9 cellular contexts compared by ENCODE assay signal in the genomic region with DNA sequence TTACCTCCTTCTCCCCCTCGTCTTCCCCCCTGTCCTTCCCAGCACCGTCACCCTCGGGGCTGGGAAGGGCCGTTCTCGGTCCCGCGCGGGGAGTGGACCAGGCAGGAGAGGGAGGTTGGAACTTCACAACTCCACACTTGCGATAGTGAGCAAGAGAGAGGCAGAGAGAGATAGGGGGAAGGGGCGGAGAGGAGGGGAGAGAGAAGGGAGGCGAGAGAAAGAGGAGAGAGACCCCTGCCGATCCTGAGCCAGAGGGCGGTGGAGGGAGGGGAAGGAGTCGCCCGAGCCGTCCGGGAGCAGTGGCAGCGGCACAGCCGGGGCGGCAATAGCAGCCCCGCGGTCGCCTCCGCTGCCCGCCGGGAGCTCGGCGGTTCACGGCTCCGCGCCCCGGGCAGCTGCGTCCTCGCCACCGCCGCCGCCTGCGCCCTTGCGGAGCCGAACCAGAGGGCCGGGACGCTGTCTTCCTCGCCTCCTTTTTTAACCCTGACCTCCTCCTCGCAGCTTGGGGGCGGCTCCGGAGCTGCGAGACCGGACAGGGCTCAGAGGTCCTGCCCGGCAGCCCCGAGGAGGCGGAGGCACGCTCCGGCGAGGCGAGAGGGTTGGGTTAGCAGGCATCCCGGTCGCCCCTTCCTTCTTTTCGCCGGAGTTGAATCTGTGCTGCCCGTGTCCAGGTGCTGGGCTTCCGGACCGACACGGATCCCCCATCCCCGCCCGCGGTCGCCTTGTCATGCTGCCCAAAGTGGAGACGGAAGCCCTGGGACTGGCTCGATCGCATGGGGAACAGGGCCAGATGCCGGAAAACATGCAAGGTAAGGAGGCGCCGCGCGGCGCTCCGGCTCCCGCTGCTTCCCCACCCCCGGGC. TPM values are rescaled to one million over a fixed set of nuclear protein-coding genes. Genes with fewer than 3 reads are reported as not detected.
DNase-seq lines count a peak whose midpoint lies in the region; ATAC-seq and TF ChIP-seq lines count a peak whose summit lies in the region.
"Had no signal": no experiment of that assay in that cellular context is flagged by ENCODE, and none has a peak within 500 bp of the region (broad histone marks: within the 10 kb centered on the region; RNA-seq: fewer than 3 reads in every experiment).

No MANE protein-coding gene starts in this region.

- no peak overlapping the region for H3K27ac Mint-ChIP-seq in activated T-cell treated with anti-CD3 and anti-CD28 coated beads, Interleukin-2, amount 50 U/mL, for 24 hours

- in situ Hi-C loops in brain microvascular endothelial cell (cut with HindIII; ENCODE audit: low pct_ligation_motif_present, low sequenced_read_pairs): loop anchor here (25.0 kb wide), 1 partner anchor 352 kb away; no protein-coding TSS in a partner anchor

- peaks cover 34% of the 10 kb centered on the region for H3K4me1 Mint-ChIP-seq in activated T-cell treated with anti-CD3 and anti-CD28 coated beads, Interleukin-2, amount 50 U/mL, for 24 hours (ENCODE audit: low read depth)

- H3K27me3 ChIP-seq in brain microvascular endothelial cell (replicated peaks): peaks cover 92% of the 10 kb centered on the region
- H3K27me3 ChIP-seq in thoracic aorta (replicated peaks; ENCODE audit: insufficient read depth): peaks cover 30% of the 10 kb centered on the region

- no peak for ATAC-seq in thoracic aorta (ENCODE audit: insufficient number of reproducible peaks, low FRiP score, low read depth)
- no peak for ATAC-seq in GM19035 (IDR thresholded peaks at IDR 0.05; ENCODE audit: unreplicated experiment)

- H3K9me3 Mint-ChIP-seq in activated T-cell treated with anti-CD3 and anti-CD28 coated beads, Interleukin-2, amount 50 U/mL, for 24 hours: no peaks in the 10 kb centered on the region

- no peaks in the 10 kb centered on the region for H3K9me3 ChIP-seq in thoracic aorta

- H3K4me3 ChIP-seq in brain microvascular endothelial cell (ENCODE audit: low read depth, low read length) (peak overlapping the region; percentile 39), thoracic aorta (peak overlapping the region; percentile 73)

- H3K36me3 ChIP-seq in brain microvascular endothelial cell (replicated peaks) (no peaks in the 10 kb centered on the region), thoracic aorta (no peaks in the 10 kb centered on the region)

- peaks cover 26 to 33% of the 10 kb centered on the region in 2 donors for H3K4me1 ChIP-seq in thoracic aorta (ENCODE audit: control insufficient read depth in 1 of 2, low read depth in 2 of 2)

- TF ChIP-seq CTCF in brain microvascular endothelial cell (IDR thresholded peaks at IDR 0.05; ENCODE audit: low read depth, low read length, missing control alignments) (no peak), thoracic aorta (IDR thresholded peaks at IDR 0.05) (no peak)

- no peaks in the 10 kb centered on the region for H3K36me3 Mint-ChIP-seq in activated T-cell treated with anti-CD3 and anti-CD28 coated beads, Interleukin-2, amount 50 U/mL, for 24 hours (ENCODE audit: low read depth)

- H3K27ac ChIP-seq in brain microvascular endothelial cell: no peak overlapping the region
- no peak overlapping the region for H3K27ac ChIP-seq in thoracic aorta
- H3K27ac ChIP-seq: epithelial cell of prostate had no signal

- peak; percentile 56 for DNase-seq in activated T-cell treated with anti-CD3 and anti-CD28 coated beads, Interleukin-2, amount 50 U/mL, for 24 hours
- DNase-seq in activated T-cell treated with anti-CD3 and anti-CD28 coated beads for 4 hours (no peak), NCI-H2171 treated with DMSO at 0.1 percent for 48 hours (lab: John Stamatoyannopoulos, UW) (peak; percentile 19), brain microvascular endothelial cell (no peak), left kidney (ENCODE audit: low read depth, low spot score) (peak; percentile 72), thoracic aorta (ENCODE audit: low spot score) (no peak), activated gamma-delta T cell (lab: John Stamatoyannopoulos, UW) (no peak)

- H3K27me3 Mint-ChIP-seq in activated T-cell treated with anti-CD3 and anti-CD28 coated beads, Interleukin-2, amount 50 U/mL, for 24 hours: peaks cover 47% of the 10 kb centered on the region

- peak overlapping the region; percentile 70 for H3K4me3 Mint-ChIP-seq in activated T-cell treated with anti-CD3 and anti-CD28 coated beads, Interleukin-2, amount 50 U/mL, for 24 hours

RNA-seq across cellular contexts. Expression of gene NR5A2, which starts 11.7 kb away (rescaled TPM):
- total RNA-seq in thoracic aorta: 1 to 10 TPM; 2.7 to 3.6 TPM

Comparison
In these comparisons a context has a peak if more than half of its experiments do, and no peak if none do; other contexts are left out.
1. DNase-seq: peak in activated T-cell treated with anti-CD3 and anti-CD28 coated beads, Interleukin-2, amount 50 U/mL, for 24 hours (single experiment), NCI-H2171 treated with DMSO at 0.1 percent for 48 hours (single experiment) and left kidney (single experiment); none in activated T-cell treated with anti-CD3 and anti-CD28 coated beads for 4 hours (single experiment), brain microvascular endothelial cell (single experiment), thoracic aorta (single experiment) and activated gamma-delta T cell (single experiment).